1 cellular context compared by ENCODE assay signal in the genomic region with DNA sequence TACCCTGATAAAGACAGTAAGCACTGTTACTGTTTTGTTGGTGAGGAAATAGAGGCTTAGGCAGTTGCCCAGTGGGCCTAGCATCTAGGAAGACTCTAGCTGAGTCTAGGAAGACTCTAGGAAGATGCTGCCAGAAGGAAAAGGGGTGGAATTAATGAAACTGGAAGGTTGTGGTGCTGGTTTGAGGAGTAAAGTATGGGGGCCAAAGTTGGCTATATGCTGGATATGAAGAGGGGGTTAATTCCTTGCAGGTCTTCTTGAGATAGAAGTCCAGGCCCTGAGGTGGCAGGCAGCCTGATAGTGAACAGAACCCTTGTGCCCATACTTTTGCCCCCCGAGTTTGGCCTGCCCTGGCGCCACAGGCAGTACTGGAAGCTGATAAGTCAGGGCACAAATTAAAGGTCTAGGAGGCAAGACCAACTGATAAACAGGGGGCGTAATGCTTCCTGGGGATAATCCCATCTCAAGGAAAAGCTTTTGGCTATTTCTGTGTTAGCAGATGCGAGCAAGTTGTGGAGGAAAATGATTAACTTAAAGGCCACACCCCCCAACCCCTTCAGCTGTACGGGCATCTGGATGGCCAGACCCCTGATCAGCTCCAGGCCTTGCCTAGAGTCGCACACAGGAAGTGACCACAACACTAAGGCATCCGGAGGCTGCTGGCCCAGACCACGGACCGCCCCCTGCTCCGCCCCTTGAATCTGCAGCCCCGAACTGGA.
TF ChIP-seq lines count a peak whose summit lies in the region.

No MANE protein-coding gene starts in this region.

TF ChIP-seq in HepG2, 621 proteins besides CTCF, POLR2A, EP300 and RAD21 (continued from another document and continues in another):
- TF ChIP-seq, protein P1, sequence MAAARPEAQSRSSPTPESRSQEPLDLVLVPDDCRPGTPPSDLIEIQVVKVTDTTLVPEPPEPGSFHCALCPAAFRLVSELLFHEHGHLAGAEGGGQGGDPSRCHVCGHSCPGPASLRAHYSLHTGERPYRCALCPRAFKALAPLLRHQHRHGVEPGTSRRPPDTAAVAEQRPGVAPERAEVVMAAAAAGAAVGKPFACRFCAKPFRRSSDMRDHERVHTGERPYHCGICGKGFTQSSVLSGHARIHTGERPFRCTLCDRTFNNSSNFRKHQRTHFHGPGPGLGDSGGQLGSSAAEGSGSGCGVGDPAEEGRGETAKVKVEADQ (CRISPR knock-in tag; IDR thresholded peaks at IDR 0.05; ENCODE audit: borderline replicate concordance) = no peak
- TF ChIP-seq SMAD1 (CRISPR knock-in tag; IDR thresholded peaks at IDR 0.05; ENCODE audit: borderline replicate concordance, low read depth) (no peak), GZF1 (CRISPR knock-in tag; IDR thresholded peaks at IDR 0.05) (no peak), EZH2 (conservative IDR thresholded peaks at IDR 0.05; ENCODE audit: low read depth, low read length) (no peak), ZNF367 (CRISPR knock-in tag; IDR thresholded peaks at IDR 0.05; ENCODE audit: borderline replicate concordance) (no peak), HIVEP1 (CRISPR knock-in tag; IDR thresholded peaks at IDR 0.05) (no peak), SRSF4 (IDR thresholded peaks at IDR 0.05; ENCODE audit: low read depth, low read length, poor library complexity, severe bottlenecking) (no peak), CC2D1A (CRISPR knock-in tag; IDR thresholded peaks at IDR 0.05) (no peak), SATB2 (CRISPR knock-in tag; IDR thresholded peaks at IDR 0.05) (no peak), SP140L (CRISPR knock-in tag; IDR thresholded peaks at IDR 0.05; ENCODE audit: borderline replicate concordance) (no peak), ELF4 (CRISPR knock-in tag; IDR thresholded peaks at IDR 0.05; ENCODE audit: borderline replicate concordance) (no peak), MTF2 (CRISPR knock-in tag; IDR thresholded peaks at IDR 0.05; ENCODE audit: borderline replicate concordance) (no peak), ZNF572 (CRISPR knock-in tag; IDR thresholded peaks at IDR 0.05) (no peak), NFYB (CRISPR knock-in tag; IDR thresholded peaks at IDR 0.05) (peak; percentile 8; the same call in 1 of the 2 replicates), ZNF10 (CRISPR knock-in tag; IDR thresholded peaks at IDR 0.05; ENCODE audit: borderline replicate concordance, low read depth) (no peak), GABPA (IDR thresholded peaks at IDR 0.05; ENCODE audit: low read depth, low read length) (peak; percentile 57), GABPA (CRISPR knock-in tag; IDR thresholded peaks at IDR 0.05; ENCODE audit: low read depth) (peak; percentile 90), ZBTB38 (CRISPR knock-in tag; IDR thresholded peaks at IDR 0.05) (no peak), ZNF234 (CRISPR knock-in tag; conservative IDR thresholded peaks at IDR 0.05) (no peak), ZNF12 (CRISPR knock-in tag; IDR thresholded peaks at IDR 0.05) (no peak), ZSCAN30 (CRISPR knock-in tag; IDR thresholded peaks at IDR 0.05) (no peak), ZNF205 (CRISPR knock-in tag; IDR thresholded peaks at IDR 0.05) (no peak), ZSCAN25 (CRISPR knock-in tag; IDR thresholded peaks at IDR 0.05) (no peak), ZNF780A (CRISPR knock-in tag; IDR thresholded peaks at IDR 0.05) (no peak), ERF (CRISPR knock-in tag; IDR thresholded peaks at IDR 0.05) (peak; percentile 55; the same call in 1 of the 2 replicates), AGO1 (IDR thresholded peaks at IDR 0.05; ENCODE audit: low read depth, low read length, poor library complexity, severe bottlenecking) (no peak), SSRP1 (CRISPR knock-in tag; IDR thresholded peaks at IDR 0.05) (no peak), ZNF747 (CRISPR knock-in tag; IDR thresholded peaks at IDR 0.05; ENCODE audit: borderline replicate concordance) (no peak)
- TF ChIP-seq, protein P2, sequence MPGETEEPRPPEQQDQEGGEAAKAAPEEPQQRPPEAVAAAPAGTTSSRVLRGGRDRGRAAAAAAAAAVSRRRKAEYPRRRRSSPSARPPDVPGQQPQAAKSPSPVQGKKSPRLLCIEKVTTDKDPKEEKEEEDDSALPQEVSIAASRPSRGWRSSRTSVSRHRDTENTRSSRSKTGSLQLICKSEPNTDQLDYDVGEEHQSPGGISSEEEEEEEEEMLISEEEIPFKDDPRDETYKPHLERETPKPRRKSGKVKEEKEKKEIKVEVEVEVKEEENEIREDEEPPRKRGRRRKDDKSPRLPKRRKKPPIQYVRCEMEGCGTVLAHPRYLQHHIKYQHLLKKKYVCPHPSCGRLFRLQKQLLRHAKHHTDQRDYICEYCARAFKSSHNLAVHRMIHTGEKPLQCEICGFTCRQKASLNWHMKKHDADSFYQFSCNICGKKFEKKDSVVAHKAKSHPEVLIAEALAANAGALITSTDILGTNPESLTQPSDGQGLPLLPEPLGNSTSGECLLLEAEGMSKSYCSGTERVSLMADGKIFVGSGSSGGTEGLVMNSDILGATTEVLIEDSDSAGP (CRISPR knock-in tag; IDR thresholded peaks at IDR 0.05; ENCODE audit: borderline replicate concordance) = no peak
- TF ChIP-seq, protein P3, sequence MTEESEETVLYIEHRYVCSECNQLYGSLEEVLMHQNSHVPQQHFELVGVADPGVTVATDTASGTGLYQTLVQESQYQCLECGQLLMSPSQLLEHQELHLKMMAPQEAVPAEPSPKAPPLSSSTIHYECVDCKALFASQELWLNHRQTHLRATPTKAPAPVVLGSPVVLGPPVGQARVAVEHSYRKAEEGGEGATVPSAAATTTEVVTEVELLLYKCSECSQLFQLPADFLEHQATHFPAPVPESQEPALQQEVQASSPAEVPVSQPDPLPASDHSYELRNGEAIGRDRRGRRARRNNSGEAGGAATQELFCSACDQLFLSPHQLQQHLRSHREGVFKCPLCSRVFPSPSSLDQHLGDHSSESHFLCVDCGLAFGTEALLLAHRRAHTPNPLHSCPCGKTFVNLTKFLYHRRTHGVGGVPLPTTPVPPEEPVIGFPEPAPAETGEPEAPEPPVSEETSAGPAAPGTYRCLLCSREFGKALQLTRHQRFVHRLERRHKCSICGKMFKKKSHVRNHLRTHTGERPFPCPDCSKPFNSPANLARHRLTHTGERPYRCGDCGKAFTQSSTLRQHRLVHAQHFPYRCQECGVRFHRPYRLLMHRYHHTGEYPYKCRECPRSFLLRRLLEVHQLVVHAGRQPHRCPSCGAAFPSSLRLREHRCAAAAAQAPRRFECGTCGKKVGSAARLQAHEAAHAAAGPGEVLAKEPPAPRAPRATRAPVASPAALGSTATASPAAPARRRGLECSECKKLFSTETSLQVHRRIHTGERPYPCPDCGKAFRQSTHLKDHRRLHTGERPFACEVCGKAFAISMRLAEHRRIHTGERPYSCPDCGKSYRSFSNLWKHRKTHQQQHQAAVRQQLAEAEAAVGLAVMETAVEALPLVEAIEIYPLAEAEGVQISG (CRISPR knock-in tag; IDR thresholded peaks at IDR 0.05) = peak; percentile 96
- TF ChIP-seq, protein P4, sequence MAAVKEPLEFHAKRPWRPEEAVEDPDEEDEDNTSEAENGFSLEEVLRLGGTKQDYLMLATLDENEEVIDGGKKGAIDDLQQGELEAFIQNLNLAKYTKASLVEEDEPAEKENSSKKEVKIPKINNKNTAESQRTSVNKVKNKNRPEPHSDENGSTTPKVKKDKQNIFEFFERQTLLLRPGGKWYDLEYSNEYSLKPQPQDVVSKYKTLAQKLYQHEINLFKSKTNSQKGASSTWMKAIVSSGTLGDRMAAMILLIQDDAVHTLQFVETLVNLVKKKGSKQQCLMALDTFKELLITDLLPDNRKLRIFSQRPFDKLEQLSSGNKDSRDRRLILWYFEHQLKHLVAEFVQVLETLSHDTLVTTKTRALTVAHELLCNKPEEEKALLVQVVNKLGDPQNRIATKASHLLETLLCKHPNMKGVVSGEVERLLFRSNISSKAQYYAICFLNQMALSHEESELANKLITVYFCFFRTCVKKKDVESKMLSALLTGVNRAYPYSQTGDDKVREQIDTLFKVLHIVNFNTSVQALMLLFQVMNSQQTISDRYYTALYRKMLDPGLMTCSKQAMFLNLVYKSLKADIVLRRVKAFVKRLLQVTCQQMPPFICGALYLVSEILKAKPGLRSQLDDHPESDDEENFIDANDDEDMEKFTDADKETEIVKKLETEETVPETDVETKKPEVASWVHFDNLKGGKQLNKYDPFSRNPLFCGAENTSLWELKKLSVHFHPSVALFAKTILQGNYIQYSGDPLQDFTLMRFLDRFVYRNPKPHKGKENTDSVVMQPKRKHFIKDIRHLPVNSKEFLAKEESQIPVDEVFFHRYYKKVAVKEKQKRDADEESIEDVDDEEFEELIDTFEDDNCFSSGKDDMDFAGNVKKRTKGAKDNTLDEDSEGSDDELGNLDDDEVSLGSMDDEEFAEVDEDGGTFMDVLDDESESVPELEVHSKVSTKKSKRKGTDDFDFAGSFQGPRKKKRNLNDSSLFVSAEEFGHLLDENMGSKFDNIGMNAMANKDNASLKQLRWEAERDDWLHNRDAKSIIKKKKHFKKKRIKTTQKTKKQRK (IDR thresholded peaks at IDR 0.05; ENCODE audit: low read length) = no peak
- TF ChIP-seq, protein P5, sequence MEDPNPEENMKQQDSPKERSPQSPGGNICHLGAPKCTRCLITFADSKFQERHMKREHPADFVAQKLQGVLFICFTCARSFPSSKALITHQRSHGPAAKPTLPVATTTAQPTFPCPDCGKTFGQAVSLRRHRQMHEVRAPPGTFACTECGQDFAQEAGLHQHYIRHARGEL (CRISPR knock-in tag; IDR thresholded peaks at IDR 0.05) = no peak
- TF ChIP-seq, protein P6, sequence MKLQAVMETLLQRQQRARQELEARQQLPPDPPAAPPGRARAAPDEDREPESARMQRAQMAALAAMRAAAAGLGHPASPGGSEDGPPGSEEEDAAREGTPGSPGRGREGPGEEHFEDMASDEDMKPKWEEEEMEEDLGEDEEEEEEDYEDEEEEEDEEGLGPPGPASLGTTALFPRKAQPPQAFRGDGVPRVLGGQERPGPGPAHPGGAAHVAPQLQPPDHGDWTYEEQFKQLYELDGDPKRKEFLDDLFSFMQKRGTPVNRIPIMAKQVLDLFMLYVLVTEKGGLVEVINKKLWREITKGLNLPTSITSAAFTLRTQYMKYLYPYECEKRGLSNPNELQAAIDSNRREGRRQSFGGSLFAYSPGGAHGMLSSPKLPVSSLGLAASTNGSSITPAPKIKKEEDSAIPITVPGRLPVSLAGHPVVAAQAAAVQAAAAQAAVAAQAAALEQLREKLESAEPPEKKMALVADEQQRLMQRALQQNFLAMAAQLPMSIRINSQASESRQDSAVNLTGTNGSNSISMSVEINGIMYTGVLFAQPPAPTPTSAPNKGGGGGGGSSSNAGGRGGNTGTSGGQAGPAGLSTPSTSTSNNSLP (IDR thresholded peaks at IDR 0.05; ENCODE audit: low read depth, low read length) = no peak; the same call in 1 of the 2 replicates
- TF ChIP-seq, protein P7, sequence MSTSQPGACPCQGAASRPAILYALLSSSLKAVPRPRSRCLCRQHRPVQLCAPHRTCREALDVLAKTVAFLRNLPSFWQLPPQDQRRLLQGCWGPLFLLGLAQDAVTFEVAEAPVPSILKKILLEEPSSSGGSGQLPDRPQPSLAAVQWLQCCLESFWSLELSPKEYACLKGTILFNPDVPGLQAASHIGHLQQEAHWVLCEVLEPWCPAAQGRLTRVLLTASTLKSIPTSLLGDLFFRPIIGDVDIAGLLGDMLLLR (CRISPR knock-in tag; IDR thresholded peaks at IDR 0.05) = no peak
- TF ChIP-seq, protein P8, sequence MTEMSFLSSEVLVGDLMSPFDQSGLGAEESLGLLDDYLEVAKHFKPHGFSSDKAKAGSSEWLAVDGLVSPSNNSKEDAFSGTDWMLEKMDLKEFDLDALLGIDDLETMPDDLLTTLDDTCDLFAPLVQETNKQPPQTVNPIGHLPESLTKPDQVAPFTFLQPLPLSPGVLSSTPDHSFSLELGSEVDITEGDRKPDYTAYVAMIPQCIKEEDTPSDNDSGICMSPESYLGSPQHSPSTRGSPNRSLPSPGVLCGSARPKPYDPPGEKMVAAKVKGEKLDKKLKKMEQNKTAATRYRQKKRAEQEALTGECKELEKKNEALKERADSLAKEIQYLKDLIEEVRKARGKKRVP (CRISPR knock-in tag; IDR thresholded peaks at IDR 0.05) = no peak
- TF ChIP-seq, protein P9, sequence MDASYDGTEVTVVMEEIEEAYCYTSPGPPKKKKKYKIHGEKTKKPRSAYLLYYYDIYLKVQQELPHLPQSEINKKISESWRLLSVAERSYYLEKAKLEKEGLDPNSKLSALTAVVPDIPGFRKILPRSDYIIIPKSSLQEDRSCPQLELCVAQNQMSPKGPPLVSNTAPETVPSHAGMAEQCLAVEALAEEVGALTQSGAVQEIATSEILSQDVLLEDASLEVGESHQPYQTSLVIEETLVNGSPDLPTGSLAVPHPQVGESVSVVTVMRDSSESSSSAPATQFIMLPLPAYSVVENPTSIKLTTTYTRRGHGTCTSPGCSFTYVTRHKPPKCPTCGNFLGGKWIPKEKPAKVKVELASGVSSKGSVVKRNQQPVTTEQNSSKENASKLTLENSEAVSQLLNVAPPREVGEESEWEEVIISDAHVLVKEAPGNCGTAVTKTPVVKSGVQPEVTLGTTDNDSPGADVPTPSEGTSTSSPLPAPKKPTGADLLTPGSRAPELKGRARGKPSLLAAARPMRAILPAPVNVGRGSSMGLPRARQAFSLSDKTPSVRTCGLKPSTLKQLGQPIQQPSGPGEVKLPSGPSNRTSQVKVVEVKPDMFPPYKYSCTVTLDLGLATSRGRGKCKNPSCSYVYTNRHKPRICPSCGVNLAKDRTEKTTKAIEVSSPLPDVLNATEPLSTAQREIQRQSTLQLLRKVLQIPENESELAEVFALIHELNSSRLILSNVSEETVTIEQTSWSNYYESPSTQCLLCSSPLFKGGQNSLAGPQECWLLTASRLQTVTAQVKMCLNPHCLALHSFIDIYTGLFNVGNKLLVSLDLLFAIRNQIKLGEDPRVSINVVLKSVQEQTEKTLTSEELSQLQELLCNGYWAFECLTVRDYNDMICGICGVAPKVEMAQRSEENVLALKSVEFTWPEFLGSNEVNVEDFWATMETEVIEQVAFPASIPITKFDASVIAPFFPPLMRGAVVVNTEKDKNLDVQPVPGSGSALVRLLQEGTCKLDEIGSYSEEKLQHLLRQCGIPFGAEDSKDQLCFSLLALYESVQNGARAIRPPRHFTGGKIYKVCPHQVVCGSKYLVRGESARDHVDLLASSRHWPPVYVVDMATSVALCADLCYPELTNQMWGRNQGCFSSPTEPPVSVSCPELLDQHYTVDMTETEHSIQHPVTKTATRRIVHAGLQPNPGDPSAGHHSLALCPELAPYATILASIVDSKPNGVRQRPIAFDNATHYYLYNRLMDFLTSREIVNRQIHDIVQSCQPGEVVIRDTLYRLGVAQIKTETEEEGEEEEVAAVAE (CRISPR knock-in tag; IDR thresholded peaks at IDR 0.05; ENCODE audit: borderline replicate concordance) = no peak
- TF ChIP-seq, protein P10, sequence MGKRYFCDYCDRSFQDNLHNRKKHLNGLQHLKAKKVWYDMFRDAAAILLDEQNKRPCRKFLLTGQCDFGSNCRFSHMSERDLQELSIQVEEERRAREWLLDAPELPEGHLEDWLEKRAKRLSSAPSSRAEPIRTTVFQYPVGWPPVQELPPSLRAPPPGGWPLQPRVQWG (CRISPR knock-in tag; IDR thresholded peaks at IDR 0.05; ENCODE audit: borderline replicate concordance, low read depth) = no peak
- TF ChIP-seq, protein P11, sequence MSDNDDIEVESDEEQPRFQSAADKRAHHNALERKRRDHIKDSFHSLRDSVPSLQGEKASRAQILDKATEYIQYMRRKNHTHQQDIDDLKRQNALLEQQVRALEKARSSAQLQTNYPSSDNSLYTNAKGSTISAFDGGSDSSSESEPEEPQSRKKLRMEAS (IDR thresholded peaks at IDR 0.05) = no peak
